17 cellular contexts compared by ENCODE assay signal in the genomic region with DNA sequence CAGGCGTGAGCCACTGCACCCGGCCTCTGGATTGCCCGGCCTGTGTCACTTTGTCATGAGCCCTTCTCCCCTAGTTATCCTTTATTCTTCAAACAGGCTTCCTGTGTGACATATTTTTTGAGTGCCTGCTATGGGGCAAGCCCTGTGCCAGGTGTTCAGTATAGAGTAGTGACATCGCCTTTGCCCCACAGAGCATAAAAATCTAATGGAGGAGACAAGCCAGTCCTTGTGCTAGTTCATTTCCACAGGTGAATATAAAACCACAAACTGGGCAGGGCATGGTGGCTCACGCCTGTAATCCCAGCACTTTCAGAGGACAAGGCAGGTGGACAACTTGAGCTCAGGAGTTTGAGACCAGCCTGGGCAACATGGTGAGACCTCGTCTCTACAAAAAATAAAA. TPM values are rescaled to one million over a fixed set of nuclear protein-coding genes. Genes with fewer than 3 reads are reported as not detected.
DNase-seq lines count a peak whose midpoint lies in the region; ATAC-seq and TF ChIP-seq lines count a peak whose summit lies in the region.
"Had no signal": no experiment of that assay in that cellular context is flagged by ENCODE, and none has a peak within 500 bp of the region (broad histone marks: within the 10 kb centered on the region; RNA-seq: fewer than 3 reads in every experiment).

No MANE protein-coding gene starts in this region.

- no peaks in the 10 kb centered on the region for H3K9me3 Mint-ChIP-seq in activated T-cell treated with anti-CD3 and anti-CD28 coated beads, Interleukin-2, amount 50 U/mL, for 24 hours
- no peaks in the 10 kb centered on the region for H3K9me3 Mint-ChIP-seq in central memory CD8-positive, alpha-beta T cell
- H3K9me3 Mint-ChIP-seq: effector memory CD8-positive, alpha-beta T cell; neural crest cell had no signal

- H3K27me3 ChIP-seq in Panc1 (ENCODE audit: control insufficient read depth, insufficient read depth, low read length) = no peaks in the 10 kb centered on the region
- no peaks in the 10 kb centered on the region for H3K27me3 ChIP-seq in spleen (replicated peaks in 1 of 7)
- H3K27me3 ChIP-seq: left lung, tibial nerve had no signal

- H3K27ac ChIP-seq in Panc1 (ENCODE audit: low read length) = peak overlapping the region; percentile 82; the same call in 1 of the 2 replicates
- peak overlapping the region in 6 of 8 donors; percentile 4 to 77 (median 70) for H3K27ac ChIP-seq in spleen
- no peak overlapping the region for H3K27ac ChIP-seq in coronary artery
- H3K27ac ChIP-seq: left lung, PC-9 had no signal

- H3K9me3 ChIP-seq in Panc1 (ENCODE audit: control insufficient read depth, insufficient read depth, low read depth, low read length) = no peaks in the 10 kb centered on the region
- no peaks in the 10 kb centered on the region for H3K9me3 ChIP-seq in spleen
- H3K9me3 ChIP-seq: left lung, tibial nerve had no signal

- POLR2A ChIA-PET in Panc1 (lab: Charles Lee) = no interaction called here

- in situ Hi-C loops in Panc1 (cut with HindIII; ENCODE audit: low pct_unique_long_range_greater_than_20kb, low sequenced_read_pairs) = no loop called here

- ATAC-seq in Panc1 = no peak
- ATAC-seq in central memory CD8-positive, alpha-beta T cell (replicated peaks; ENCODE audit: extremely low read depth, poor library complexity, severe bottlenecking) = no peak
- ATAC-seq: left lung had no signal

- WGBS in spleen, 5 donors = 84 to 94% (median 89%) methylated on average over 6 of the region's 6 CpGs

- no peak for DNase-seq in activated T-cell treated with anti-CD3 and anti-CD28 coated beads, Interleukin-2, amount 50 U/mL, for 24 hours
- no peak for DNase-seq in activated T-cell treated with anti-CD3 and anti-CD28 coated beads, Interleukin-2, amount 50 U/mL, for 48 hours
- DNase-seq in Panc1 (ENCODE audit: low read depth, low spot score) = no peak
- no peak for DNase-seq in central memory CD8-positive, alpha-beta T cell (ENCODE audit: low spot score in 2 of 2)
- DNase-seq in spleen = no peak
- DNase-seq in anterior cingulate cortex (lab: John Stamatoyannopoulos, UW) = no peak
- no peak for DNase-seq in DMS79 (lab: John Stamatoyannopoulos, UW)
- no peak for DNase-seq in coronary artery (ENCODE audit: low spot score)
- DNase-seq: ACHN; effector memory CD8-positive, alpha-beta T cell; left lung; NCI-H187 treated with DMSO at 0.1 percent for 48 hours; NCI-H510A; stimulated activated CD4-positive, alpha-beta T cell treated with anti-CD3 and anti-CD28 coated beads, Interleukin-1b, Interleukin-23, amount 100 ng/mL, for 48 hours had no signal

- peaks cover 81% of the 10 kb centered on the region for H3K36me3 Mint-ChIP-seq in activated T-cell treated with anti-CD3 and anti-CD28 coated beads, Interleukin-2, amount 50 U/mL, for 24 hours (ENCODE audit: low read depth)
- H3K36me3 Mint-ChIP-seq in central memory CD8-positive, alpha-beta T cell (ENCODE audit: insufficient read depth) = peaks cover 11% of the 10 kb centered on the region

- no TSS peak for BruUV-seq in Panc1 (replicated peaks; lab: Mats Ljungman, UMichigan)

- CTCF ChIA-PET in Panc1 (lab: Charles Lee) = no interaction called here

- TF ChIP-seq CTCF in Panc1 (IDR thresholded peaks at IDR 0.05) (no peak), spleen (IDR thresholded peaks at IDR 0.05 in 8 of 11, conservative IDR thresholded peaks at IDR 0.05 in 3 of 11) (no peak), coronary artery (IDR thresholded peaks at IDR 0.05) (no peak)

- H3K27me3 Mint-ChIP-seq in activated T-cell treated with anti-CD3 and anti-CD28 coated beads, Interleukin-2, amount 50 U/mL, for 24 hours = no peaks in the 10 kb centered on the region
- H3K27me3 Mint-ChIP-seq in central memory CD8-positive, alpha-beta T cell = no peaks in the 10 kb centered on the region
- H3K27me3 Mint-ChIP-seq: effector memory CD8-positive, alpha-beta T cell had no signal

- peak overlapping the region; percentile 98 for H3K27ac Mint-ChIP-seq in activated T-cell treated with anti-CD3 and anti-CD28 coated beads, Interleukin-2, amount 50 U/mL, for 24 hours
- peak overlapping the region; percentile 70 for H3K27ac Mint-ChIP-seq in central memory CD8-positive, alpha-beta T cell (ENCODE audit: low read depth)

- H3K4me3 Mint-ChIP-seq in activated T-cell treated with anti-CD3 and anti-CD28 coated beads, Interleukin-2, amount 50 U/mL, for 24 hours = no peak overlapping the region
- no peak overlapping the region for H3K4me3 Mint-ChIP-seq in central memory CD8-positive, alpha-beta T cell
- H3K4me3 Mint-ChIP-seq: neural crest cell had no signal

- H3K4me1 ChIP-seq in Panc1 (ENCODE audit: control insufficient read depth, insufficient read depth, low read length) (peaks cover 45% of the 10 kb centered on the region), spleen (peaks cover 5 to 81% (median 42%) of the 10 kb centered on the region in 6 donors)

- H3K4me1 Mint-ChIP-seq in activated T-cell treated with anti-CD3 and anti-CD28 coated beads, Interleukin-2, amount 50 U/mL, for 24 hours (ENCODE audit: low read depth) = peaks cover 88% of the 10 kb centered on the region
- H3K4me1 Mint-ChIP-seq in central memory CD8-positive, alpha-beta T cell = peaks cover 36% of the 10 kb centered on the region

- intact Hi-C loops in Panc1 (cut with micrococcal nuclease; ENCODE audit: unreplicated experiment) = no loop called here
- intact Hi-C loops in spleen (cut with DNase I; ENCODE audit: low total_unique reads) = no loop called here

- H3K4me3 ChIP-seq in Panc1 (ENCODE audit: low read depth in 2 of 2, low read length in 2 of 2) (no peak overlapping the region), spleen (no peak overlapping the region), coronary artery (no peak overlapping the region)
- H3K4me3 ChIP-seq: left lung, PC-9, tibial nerve had no signal

- no peak for TF ChIP-seq POLR2A in spleen (IDR thresholded peaks at IDR 0.05)

- H3K36me3 ChIP-seq in Panc1 (ENCODE audit: control insufficient read depth, insufficient read depth, low read length) = peaks cover 2% of the 10 kb centered on the region; the same call in 1 of the 2 replicates
- H3K36me3 ChIP-seq in spleen = peaks cover 0 to 87% (median 4%) of the 10 kb centered on the region in 6 donors

RNA-seq across cellular contexts. Expression of a gene that starts 43.2 kb away (rescaled TPM):
- total RNA-seq in Panc1 (2021; ENCODE audit: unreplicated experiment) (7.6 TPM), spleen (10 to 100 TPM in 6 of 7 donors, 1 to 10 TPM in 1; 6.3 to 17.0 (median 11.3) TPM)
- 12.9 TPM for polyA plus RNA-seq in Panc1 (2012; ENCODE audit: insufficient read length)
- 10 to 100 TPM in 1 of 3 donors, 1 to 10 TPM in 2; 7.1 to 12.6 (median 9.5) TPM for polyA plus RNA-seq in spleen

RNA-seq across cellular contexts. Expression of a gene that starts 57.2 kb away (rescaled TPM):
- 140 TPM for total RNA-seq in Panc1 (2021; ENCODE audit: unreplicated experiment)
- 112 TPM for polyA plus RNA-seq in Panc1 (2012; ENCODE audit: insufficient read length)
- total RNA-seq in spleen = 10 to 100 TPM; 42.7 to 72.4 (median 59.5) TPM
- polyA plus RNA-seq in spleen = 10 to 100 TPM; 28.1 to 53.3 (median 43.9) TPM

Comparison
In these comparisons a context has a peak if more than half of its experiments do, and no peak if none do; other contexts are left out.
1. H3K27ac ChIP-seq: peak in Panc1 (single experiment) and spleen (6 of 8); none in coronary artery (0 of 2).